In the genomic region with DNA sequence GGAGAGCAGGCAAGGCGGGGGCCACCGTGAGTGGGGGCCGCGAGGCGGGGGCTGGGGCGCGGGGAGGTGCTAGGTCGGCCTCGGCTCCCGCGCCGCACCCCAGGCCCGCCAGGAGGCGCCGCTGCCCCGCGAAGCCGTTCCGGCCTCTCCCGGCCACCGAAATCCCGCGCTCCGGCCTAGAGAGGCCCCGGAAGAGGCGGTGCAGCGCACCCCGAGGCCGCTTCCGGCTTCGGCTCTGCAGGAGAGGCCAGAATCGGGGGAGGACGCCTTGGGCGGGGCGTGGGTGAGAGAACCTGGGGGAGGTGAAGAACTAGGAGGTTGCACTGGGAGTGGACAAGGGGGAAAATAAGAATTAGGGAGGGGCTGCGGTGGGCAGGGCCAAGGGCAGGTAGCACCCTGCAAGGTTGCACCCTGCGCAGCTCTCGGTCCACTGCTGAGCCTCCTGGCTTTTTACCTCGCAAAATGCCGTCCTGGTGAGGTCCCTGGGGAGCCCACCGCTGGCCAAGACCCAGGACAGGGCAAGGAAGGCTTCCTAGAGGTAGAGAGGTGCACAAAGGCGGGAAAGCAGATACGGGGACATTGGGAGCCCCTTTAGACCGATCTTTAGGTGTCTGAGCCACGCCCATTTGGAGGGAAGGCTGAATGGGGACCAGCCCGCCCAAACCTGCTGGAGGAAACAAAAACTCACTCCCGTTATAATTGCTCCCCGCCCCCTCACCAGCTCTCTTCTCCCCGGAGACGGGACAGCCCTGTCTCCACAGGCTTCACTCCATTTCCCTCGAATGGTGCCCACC, we compare ENCODE assay signal across 1 cellular context.
TF ChIP-seq lines count a peak whose summit lies in the region.

No MANE protein-coding gene starts in this region.

TF ChIP-seq in HepG2, 621 proteins besides CTCF, POLR2A, EP300 and RAD21 (continued from another document and continues in another):
- TF ChIP-seq ZNF503 (CRISPR knock-in tag; IDR thresholded peaks at IDR 0.05) (peak; percentile 63; the same call in 1 of the 2 replicates), ZNF337 (CRISPR knock-in tag; IDR thresholded peaks at IDR 0.05; ENCODE audit: borderline replicate concordance, low read depth) (no peak), ZNF776 (CRISPR knock-in tag; IDR thresholded peaks at IDR 0.05) (no peak), ZNF687 (CRISPR knock-in tag; IDR thresholded peaks at IDR 0.05) (peak; percentile 92), ZNF768 (CRISPR knock-in tag; IDR thresholded peaks at IDR 0.05) (0 out of 2 replicates have a peak, but pooled peaks have one; percentile 31), GFI1 (CRISPR knock-in tag; IDR thresholded peaks at IDR 0.05; ENCODE audit: borderline replicate concordance) (peak; percentile 68; the same call in 1 of the 2 replicates), NFE2L1 (CRISPR knock-in tag; IDR thresholded peaks at IDR 0.05; ENCODE audit: borderline replicate concordance) (no peak), MBD4 (IDR thresholded peaks at IDR 0.05; ENCODE audit: borderline replicate concordance, low read length) (no peak), MAFK (conservative IDR thresholded peaks at IDR 0.05 in 1 of 2, IDR thresholded peaks at IDR 0.05 in 1 of 2; ENCODE audit: low read length in 2 of 2) (no peak), CC2D1A (CRISPR knock-in tag; IDR thresholded peaks at IDR 0.05) (no peak), ZNF619 (CRISPR knock-in tag; IDR thresholded peaks at IDR 0.05) (peak; percentile 56; the same call in 1 of the 2 replicates), HDAC2 (CRISPR knock-in tag; IDR thresholded peaks at IDR 0.05) (peak; percentile 85), ZNF781 (CRISPR knock-in tag; IDR thresholded peaks at IDR 0.05; ENCODE audit: borderline replicate concordance, not compliant biosample characterization) (peak; percentile 67), POLR2AphosphoS2 (IDR thresholded peaks at IDR 0.05; ENCODE audit: low read depth, low read length) (no peak), ZNF335 (CRISPR knock-in tag; IDR thresholded peaks at IDR 0.05) (peak; percentile 63; the same call in 1 of the 2 replicates), ERF (CRISPR knock-in tag; IDR thresholded peaks at IDR 0.05) (peak; percentile 92), ATF7 (IDR thresholded peaks at IDR 0.05) (no peak), ATF7 (CRISPR knock-in tag; IDR thresholded peaks at IDR 0.05) (no peak), ZNF367 (CRISPR knock-in tag; IDR thresholded peaks at IDR 0.05; ENCODE audit: borderline replicate concordance) (no peak), ZNF224 (CRISPR knock-in tag; IDR thresholded peaks at IDR 0.05) (no peak), GZF1 (CRISPR knock-in tag; IDR thresholded peaks at IDR 0.05) (0 out of 2 replicates have a peak, but pooled peaks have one; percentile 29), ZNF850 (CRISPR knock-in tag; conservative IDR thresholded peaks at IDR 0.05) (no peak), ZSCAN21 (CRISPR knock-in tag; IDR thresholded peaks at IDR 0.05; ENCODE audit: borderline replicate concordance) (peak; percentile 64; the same call in 1 of the 2 replicates), ZNF576 (CRISPR knock-in tag; IDR thresholded peaks at IDR 0.05) (no peak), CHD2 (IDR thresholded peaks at IDR 0.05; ENCODE audit: low read depth, low read length) (peak; percentile 32; the same call in 1 of the 2 replicates), SMAD9 (CRISPR knock-in tag; IDR thresholded peaks at IDR 0.05) (no peak), LRRFIP1 (CRISPR knock-in tag; conservative IDR thresholded peaks at IDR 0.05) (no peak; the same call in 1 of the 2 replicates), GATAD2A (CRISPR knock-in tag; IDR thresholded peaks at IDR 0.05) (peak; percentile 66), ZNF598 (CRISPR knock-in tag; IDR thresholded peaks at IDR 0.05; ENCODE audit: borderline replicate concordance) (no peak), KMT2B (CRISPR knock-in tag; IDR thresholded peaks at IDR 0.05) (peak; percentile 72; the same call in 1 of the 2 replicates), FOXP4 (CRISPR knock-in tag; IDR thresholded peaks at IDR 0.05) (peak; percentile 55; the same call in 1 of the 2 replicates), ZNF83 (CRISPR knock-in tag; IDR thresholded peaks at IDR 0.05; ENCODE audit: borderline replicate concordance) (no peak), ZC3H13 (CRISPR knock-in tag; IDR thresholded peaks at IDR 0.05) (peak; percentile 85; the same call in 1 of the 2 replicates), SMAD3 (CRISPR knock-in tag; IDR thresholded peaks at IDR 0.05) (peak; percentile 89), ATF6 (CRISPR knock-in tag; conservative IDR thresholded peaks at IDR 0.05) (no peak), PCBP1 (IDR thresholded peaks at IDR 0.05; ENCODE audit: borderline replicate concordance, low read depth, low read length) (peak; percentile 72; the same call in 1 of the 2 replicates), MLX (CRISPR knock-in tag; IDR thresholded peaks at IDR 0.05) (0 out of 2 replicates have a peak, but pooled peaks have one; percentile 49), SIX1 (CRISPR knock-in tag; IDR thresholded peaks at IDR 0.05; ENCODE audit: borderline replicate concordance) (0 out of 2 replicates have a peak, but pooled peaks have one; percentile 12), ZSCAN20 (CRISPR knock-in tag; IDR thresholded peaks at IDR 0.05; ENCODE audit: borderline replicate concordance) (peak; percentile 41; the same call in 1 of the 2 replicates)
- TF ChIP-seq, protein P1, sequence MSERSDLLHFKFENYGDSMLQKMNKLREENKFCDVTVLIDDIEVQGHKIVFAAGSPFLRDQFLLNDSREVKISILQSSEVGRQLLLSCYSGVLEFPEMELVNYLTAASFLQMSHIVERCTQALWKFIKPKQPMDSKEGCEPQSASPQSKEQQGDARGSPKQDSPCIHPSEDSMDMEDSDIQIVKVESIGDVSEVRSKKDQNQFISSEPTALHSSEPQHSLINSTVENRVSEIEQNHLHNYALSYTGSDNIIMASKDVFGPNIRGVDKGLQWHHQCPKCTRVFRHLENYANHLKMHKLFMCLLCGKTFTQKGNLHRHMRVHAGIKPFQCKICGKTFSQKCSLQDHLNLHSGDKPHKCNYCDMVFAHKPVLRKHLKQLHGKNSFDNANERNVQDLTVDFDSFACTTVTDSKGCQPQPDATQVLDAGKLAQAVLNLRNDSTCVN (CRISPR knock-in tag; IDR thresholded peaks at IDR 0.05; ENCODE audit: borderline replicate concordance): 0 out of 2 replicates have a peak, but pooled peaks have one; percentile 34
- TF ChIP-seq, protein P2, sequence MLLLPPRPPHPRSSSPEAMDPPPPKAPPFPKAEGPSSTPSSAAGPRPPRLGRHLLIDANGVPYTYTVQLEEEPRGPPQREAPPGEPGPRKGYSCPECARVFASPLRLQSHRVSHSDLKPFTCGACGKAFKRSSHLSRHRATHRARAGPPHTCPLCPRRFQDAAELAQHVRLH (CRISPR knock-in tag; IDR thresholded peaks at IDR 0.05; ENCODE audit: borderline replicate concordance, low read depth): peak; percentile 81
